In genomic region chr12:65984227-65984479, GRCh38 we compare ENCODE assay signal across 20 cellular contexts.
"Had no signal": no experiment of that assay in that cellular context is flagged by ENCODE, and none has a peak within 500 bp of the region (broad histone marks: within the 10 kb centered on the region; RNA-seq: fewer than 3 reads in every experiment).

No MANE protein-coding gene starts in this region.

- H3K27ac ChIP-seq: ascending aorta, brain microvascular endothelial cell, spleen, suprapubic skin, tibial nerve had no signal

- DNase-seq: activated CD4-positive, alpha-beta memory T cell treated with anti-CD3 and anti-CD28 coated beads for 36 hours; activated CD4-positive, CD25-positive, alpha-beta regulatory T cell treated with anti-CD3 and anti-CD28 coated beads, Interleukin-2, amount 50 U/mL, for 72 hours; activated CD8-positive, alpha-beta memory T cell treated with anti-CD3 and anti-CD28 coated beads, Interleukin-2, amount 50 U/mL, for 4 hours; activated effector memory CD4-positive, alpha-beta T cell treated with anti-CD3 and anti-CD28 coated beads, Interleukin-2, amount 50 U/mL, for 16 hours; activated naive CD4-positive, alpha-beta T cell treated with anti-CD3 and anti-CD28 coated beads for 36 hours; activated naive CD8-positive, alpha-beta T cell treated with anti-CD3 and anti-CD28 coated beads for 36 hours; activated T-cell treated with anti-CD3 and anti-CD28 coated beads, Interleukin-2, amount 50 U/mL, for 1 hour; brain microvascular endothelial cell; cortex of kidney; head of caudate nucleus; hippocampal formation; kidney; left colon; posterior cingulate gyrus; right cardiac atrium; spleen; T1000 had no signal

- H3K4me3 ChIP-seq: ascending aorta, spleen, suprapubic skin, tibial nerve had no signal

- H3K9me3 ChIP-seq: ascending aorta, suprapubic skin, tibial nerve had no signal

- H3K27me3 ChIP-seq: ascending aorta, brain microvascular endothelial cell, spleen, suprapubic skin, tibial nerve had no signal

- ATAC-seq: right cardiac atrium had no signal

- H3K36me3 ChIP-seq: ascending aorta, brain microvascular endothelial cell, spleen, suprapubic skin, tibial nerve had no signal

- H3K4me1 ChIP-seq: ascending aorta, spleen, suprapubic skin, tibial nerve had no signal
